9 cellular contexts compared by ENCODE assay signal in genomic region chr20:32458061-32458836, GRCh38.
A peak's percentile ranks its signal among the peaks of the same experiment; 100 is the strongest.
DNase-seq lines count a peak whose midpoint lies in the region; ATAC-seq and TF ChIP-seq lines count a peak whose summit lies in the region.
"Had no signal": no experiment of that assay in that cellular context is flagged by ENCODE, and none has a peak within 500 bp of the region (broad histone marks: within the 10 kb centered on the region; RNA-seq: fewer than 3 reads in every experiment).

No MANE protein-coding gene starts in this region.

- H3K9me3 Mint-ChIP-seq in activated T-cell treated with anti-CD3 and anti-CD28 coated beads, Interleukin-2, amount 50 U/mL, for 24 hours, result no peaks in the 10 kb centered on the region
- no peaks in the 10 kb centered on the region for H3K9me3 Mint-ChIP-seq in activated T-cell treated with anti-CD3 and anti-CD28 coated beads, Interleukin-2, amount 50 U/mL, for 4 hours

- peak overlapping the region; percentile 73 for H3K27ac ChIP-seq in VCaP
- peak overlapping the region; percentile 86 for H3K27ac ChIP-seq in substantia nigra (ENCODE audit: low read depth, low read length, poor library complexity, severe bottlenecking)
- H3K27ac ChIP-seq in breast epithelium, result no peak overlapping the region
- H3K27ac ChIP-seq: ovary had no signal

- peaks cover 3% of the 10 kb centered on the region for H3K9me3 ChIP-seq in iPS-18c (ENCODE audit: control insufficient read depth, insufficient read depth, low read length)
- no peaks in the 10 kb centered on the region for H3K9me3 ChIP-seq in breast epithelium
- H3K9me3 ChIP-seq: ovary had no signal

- peaks cover 25% of the 10 kb centered on the region for H3K36me3 Mint-ChIP-seq in activated T-cell treated with anti-CD3 and anti-CD28 coated beads, Interleukin-2, amount 50 U/mL, for 24 hours (ENCODE audit: low read depth)
- peaks cover 2% of the 10 kb centered on the region for H3K36me3 Mint-ChIP-seq in activated T-cell treated with anti-CD3 and anti-CD28 coated beads, Interleukin-2, amount 50 U/mL, for 4 hours (ENCODE audit: insufficient read depth)

- H3K36me3 ChIP-seq in breast epithelium, result peaks cover under 1% of the 10 kb centered on the region
- H3K36me3 ChIP-seq: ovary had no signal

- peaks cover 7% of the 10 kb centered on the region for H3K4me1 Mint-ChIP-seq in activated T-cell treated with anti-CD3 and anti-CD28 coated beads, Interleukin-2, amount 50 U/mL, for 24 hours (ENCODE audit: low read depth)
- peaks cover 4% of the 10 kb centered on the region for H3K4me1 Mint-ChIP-seq in activated T-cell treated with anti-CD3 and anti-CD28 coated beads, Interleukin-2, amount 50 U/mL, for 4 hours (ENCODE audit: low read depth)

- H3K4me3 ChIP-seq in iPS-18c (ENCODE audit: insufficient read depth, low read depth, low read length), result peak overlapping the region; percentile 60
- H3K4me3 ChIP-seq in breast epithelium, result peak overlapping the region in 1 of 3 donors; percentile 67

- peaks cover 7 to 8% of the 10 kb centered on the region in 2 donors for H3K4me1 ChIP-seq in breast epithelium

- intact Hi-C loops in breast epithelium (cut with DNase I; ENCODE audit: low total_unique reads), result no loop called here

- ATAC-seq in activated T-cell treated with anti-CD3 and anti-CD28 coated beads, Interleukin-2, amount 50 U/mL, for 4 hours, result no peak

- H3K4me3 Mint-ChIP-seq in activated T-cell treated with anti-CD3 and anti-CD28 coated beads, Interleukin-2, amount 50 U/mL, for 24 hours, result no peak overlapping the region
- H3K4me3 Mint-ChIP-seq in activated T-cell treated with anti-CD3 and anti-CD28 coated beads, Interleukin-2, amount 50 U/mL, for 4 hours, result no peak overlapping the region

- no peaks in the 10 kb centered on the region for H3K27me3 Mint-ChIP-seq in activated T-cell treated with anti-CD3 and anti-CD28 coated beads, Interleukin-2, amount 50 U/mL, for 24 hours
- H3K27me3 Mint-ChIP-seq in activated T-cell treated with anti-CD3 and anti-CD28 coated beads, Interleukin-2, amount 50 U/mL, for 4 hours (ENCODE audit: low read depth), result no peaks in the 10 kb centered on the region

- no peak for TF ChIP-seq CTCF in VCaP (conservative IDR thresholded peaks at IDR 0.05)
- no peak for TF ChIP-seq CTCF in breast epithelium (IDR thresholded peaks at IDR 0.05)

- no peak for TF ChIP-seq POLR2A in breast epithelium (IDR thresholded peaks at IDR 0.05)

- H3K27ac Mint-ChIP-seq in activated T-cell treated with anti-CD3 and anti-CD28 coated beads, Interleukin-2, amount 50 U/mL, for 24 hours, result peak overlapping the region; percentile 77

- no peaks in the 10 kb centered on the region for H3K27me3 ChIP-seq in breast epithelium
- H3K27me3 ChIP-seq: ovary had no signal

- no peak for DNase-seq in activated T-cell treated with anti-CD3 and anti-CD28 coated beads, Interleukin-2, amount 50 U/mL, for 24 hours
- no peak for DNase-seq in activated T-cell treated with anti-CD3 and anti-CD28 coated beads, Interleukin-2, amount 50 U/mL, for 4 hours
- peak in 2 of 49 donors; percentile 42 to 85 for DNase-seq in substantia nigra (lab: John Stamatoyannopoulos, UW)
- no peak for DNase-seq in breast epithelium (ENCODE audit: low spot score in 2 of 2)
- no peak for DNase-seq in activated CD8-positive, alpha-beta memory T cell treated with anti-CD3 and anti-CD28 coated beads for 24 hours
- DNase-seq in HPDE6-E6E7 (ENCODE audit: extremely low spot score), result no peak

Comparison
In these comparisons a context has a peak if more than half of its experiments do, and no peak if none do; other contexts are left out.
1. H3K27ac ChIP-seq: peak in VCaP (single experiment) and substantia nigra (single experiment); none in breast epithelium (0 of 2).